Comparison of ENCODE assay signal across 16 cellular contexts in the genomic region with DNA sequence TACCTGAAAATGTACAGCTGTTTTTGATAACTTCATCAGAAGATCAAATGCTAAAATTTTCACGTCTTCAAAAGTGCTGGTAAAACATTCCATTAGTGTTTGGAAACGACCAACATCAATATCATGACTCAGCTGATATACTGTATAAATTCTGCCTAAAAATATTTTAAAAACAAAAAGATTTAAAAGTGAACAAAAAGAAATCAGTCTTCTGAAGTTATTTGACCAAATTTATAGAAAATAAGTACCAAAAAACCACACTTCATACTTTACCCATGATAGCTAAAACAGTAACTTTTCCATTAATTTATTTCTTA.
"Had no signal": no experiment of that assay in that cellular context is flagged by ENCODE, and none has a peak within 500 bp of the region (broad histone marks: within the 10 kb centered on the region; RNA-seq: fewer than 3 reads in every experiment).

No MANE protein-coding gene starts in this region.

- H3K9me3 ChIP-seq: breast epithelium, tibial artery, uterus had no signal

- H3K4me3 ChIP-seq: breast epithelium, dorsolateral prefrontal cortex, lung, tibial artery, uterus had no signal

- H3K4me1 ChIP-seq: breast epithelium, tibial artery, uterus had no signal

- ATAC-seq: esophagus mucosa had no signal

- H3K9me3 Mint-ChIP-seq: activated T-cell treated with anti-CD3 and anti-CD28 coated beads, Interleukin-2, amount 50 U/mL, for 4 hours had no signal

- H3K4me3 Mint-ChIP-seq: activated naive CD8-positive, alpha-beta T cell; activated T-cell treated with anti-CD3 and anti-CD28 coated beads, Interleukin-2, amount 50 U/mL, for 4 hours had no signal

- H3K27me3 ChIP-seq: breast epithelium, dorsolateral prefrontal cortex, tibial artery, uterus had no signal

- H3K27me3 Mint-ChIP-seq: activated naive CD8-positive, alpha-beta T cell had no signal

- H3K36me3 ChIP-seq: uterus had no signal

- DNase-seq: activated CD4-positive, CD25-positive, alpha-beta regulatory T cell treated with anti-CD3 and anti-CD28 coated beads, Interleukin-2, amount 50 U/mL, for 72 hours; activated T-cell treated with anti-CD3 and anti-CD28 coated beads, Interleukin-2, amount 50 U/mL, for 4 hours; aorta; dorsolateral prefrontal cortex; hypothalamus; left cardiac atrium; midbrain; retina; stimulated activated CD4-positive, alpha-beta T cell treated with anti-CD3 and anti-CD28 coated beads, Interleukin-4, amount 100 ng/mL, for 4 hours; T-helper 9 cell; tibial artery; uterus had no signal

- H3K27ac ChIP-seq: breast epithelium, dorsolateral prefrontal cortex, tibial artery, uterus had no signal
